Comparison of ENCODE assay signal across 13 cellular contexts in genomic region chr17:81865358-81865732, GRCh38. TPM values are rescaled to one million over a fixed set of nuclear protein-coding genes. Genes with fewer than 3 reads are reported as not detected.
DNase-seq lines count a peak whose midpoint lies in the region; ATAC-seq and TF ChIP-seq lines count a peak whose summit lies in the region.
"Had no signal": no experiment of that assay in that cellular context is flagged by ENCODE, and none has a peak within 500 bp of the region (broad histone marks: within the 10 kb centered on the region; RNA-seq: fewer than 3 reads in every experiment).

No MANE protein-coding gene starts in this region.

- H3K27me3 ChIP-seq in A673 (replicated peaks; ENCODE audit: insufficient read depth, low read depth, low read length, poor library complexity): no peaks in the 10 kb centered on the region
- no peaks in the 10 kb centered on the region for H3K27me3 ChIP-seq in CD4-positive, alpha-beta memory T cell (ENCODE audit: insufficient read depth, low read length)

- POLR2A ChIA-PET in A673 (lab: Charles Lee; ENCODE audit: low non-redundant PET): interaction anchor here (0.5 to 0.6 kb wide), 2 partner anchors 186 to 464 kb away, joined by 3 to 4 read pairs; no protein-coding TSS in a partner anchor
- POLR2A ChIA-PET in CD4-positive, alpha-beta memory T cell (lab: Charles Lee; ENCODE audit: partially characterized antibody): interaction anchor here (1.4 kb wide), 1 partner anchor 48 kb away, joined by 3 read pairs; no protein-coding TSS in a partner anchor

- no peak for ATAC-seq in GM21390 (IDR thresholded peaks at IDR 0.05; ENCODE audit: unreplicated experiment)
- ATAC-seq in GM18861 (IDR thresholded peaks at IDR 0.05; ENCODE audit: unreplicated experiment): no peak
- ATAC-seq: right cardiac atrium; stimulated activated memory B cell treated with anti-CD40 and anti-IgM and Interleukin-4, amounts not matched to agents 10 μg/mL and 1 μg/mL and 100 μg/mL, for 72 hours had no signal

- peaks cover 0 to 19% (median 0%) of the 10 kb centered on the region in 8 donors for H3K9me3 Mint-ChIP-seq in CD4-positive, alpha-beta memory T cell
- H3K9me3 Mint-ChIP-seq in mesothelial cell of epicardium: no peaks in the 10 kb centered on the region
- H3K9me3 Mint-ChIP-seq: stimulated activated memory B cell treated with anti-CD40 and anti-IgM and Interleukin-4, amounts not matched to agents 10 μg/mL and 1 μg/mL and 100 μg/mL, for 72 hours had no signal

- intact Hi-C loops in A673 (cut with micrococcal nuclease; ENCODE audit: unreplicated experiment): no loop called here
- intact Hi-C loops in CD4-positive, alpha-beta memory T cell (cut with micrococcal nuclease): loop anchor here (10.0 kb wide), 1 partner anchor 429 kb away; no protein-coding TSS in a partner anchor

- peaks cover 26% of the 10 kb centered on the region for H3K4me1 ChIP-seq in A673 (ENCODE audit: insufficient read depth, low read length, poor library complexity, severe bottlenecking)
- H3K4me1 ChIP-seq in CD4-positive, alpha-beta memory T cell (ENCODE audit: insufficient read depth, low read length): peaks cover 49% of the 10 kb centered on the region

- no peaks in the 10 kb centered on the region for H3K9me3 ChIP-seq in A673 (ENCODE audit: low read depth, low read length, poor library complexity, severe bottlenecking)
- no peaks in the 10 kb centered on the region for H3K9me3 ChIP-seq in CD4-positive, alpha-beta memory T cell (ENCODE audit: control insufficient read depth in 1 of 2, low read length in 2 of 2)

- no peak overlapping the region for H3K4me3 ChIP-seq in A673 (ENCODE audit: low read depth, low read length, poor library complexity, severe bottlenecking)
- no peak overlapping the region for H3K4me3 ChIP-seq in CD4-positive, alpha-beta memory T cell (ENCODE audit: low read length in 2 of 2)

- peak overlapping the region in 1 of 8 donors; percentile 5 for H3K4me3 Mint-ChIP-seq in CD4-positive, alpha-beta memory T cell
- no peak overlapping the region for H3K4me3 Mint-ChIP-seq in mesothelial cell of epicardium
- H3K4me3 Mint-ChIP-seq: stimulated activated memory B cell treated with anti-CD40 and anti-IgM and Interleukin-4, amounts not matched to agents 10 μg/mL and 1 μg/mL and 100 μg/mL, for 72 hours had no signal

- no peak for DNase-seq in A673 (ENCODE audit: low spot score)
- DNase-seq in CD4-positive, alpha-beta memory T cell: no peak
- no peak for DNase-seq in mesothelial cell of epicardium (ENCODE audit: low spot score in 2 of 2, unreplicated experiment in 2 of 2)
- DNase-seq in NCI-H1092 treated with DMSO at 0.1 percent for 48 hours (lab: John Stamatoyannopoulos, UW): no peak
- no peak for DNase-seq in substantia nigra (lab: John Stamatoyannopoulos, UW)
- DNase-seq: islet precursor cell; stimulated activated CD4-positive, alpha-beta T cell treated with anti-CD3 and anti-CD28 coated beads, Interleukin-4, amount 100 ng/mL, for 24 hours had no signal

- peaks cover 21 to 61% (median 40%) of the 10 kb centered on the region in 4 donors for H3K4me1 Mint-ChIP-seq in CD4-positive, alpha-beta memory T cell
- peaks cover 50% of the 10 kb centered on the region for H3K4me1 Mint-ChIP-seq in mesothelial cell of epicardium

- no TSS peak for BruUV-seq in A673 (replicated peaks; lab: Mats Ljungman, UMichigan)

- peak overlapping the region; percentile 42 for H3K27ac ChIP-seq in A673 (ENCODE audit: low read depth, low read length, poor library complexity, severe bottlenecking)
- H3K27ac ChIP-seq in CD4-positive, alpha-beta memory T cell (ENCODE audit: low read depth, low read length): no peak overlapping the region
- peak overlapping the region; percentile 100 for H3K27ac ChIP-seq in VCaP
- no peak overlapping the region for H3K27ac ChIP-seq in substantia nigra (ENCODE audit: low read depth, low read length, poor library complexity, severe bottlenecking)

- H3K27me3 Mint-ChIP-seq in CD4-positive, alpha-beta memory T cell: peaks cover 0 to 6% of the 10 kb centered on the region in 2 donors
- peaks cover 2% of the 10 kb centered on the region for H3K27me3 Mint-ChIP-seq in mesothelial cell of epicardium (ENCODE audit: low read depth)
- H3K27me3 Mint-ChIP-seq: stimulated activated memory B cell treated with anti-CD40 and anti-IgM and Interleukin-4, amounts not matched to agents 10 μg/mL and 1 μg/mL and 100 μg/mL, for 72 hours had no signal

- TF ChIP-seq CTCF in A673 (conservative IDR thresholded peaks at IDR 0.05; ENCODE audit: low read depth, low read length) (no peak), VCaP (conservative IDR thresholded peaks at IDR 0.05) (no peak), mesothelial cell of epicardium (IDR thresholded peaks at IDR 0.05; ENCODE audit: unreplicated experiment) (no peak)

- CTCF ChIA-PET in A673 (lab: Charles Lee): no interaction called here
- CTCF ChIA-PET in CD4-positive, alpha-beta memory T cell (lab: Charles Lee; ENCODE audit: partially characterized antibody): no interaction called here

- peaks cover 8 to 40% of the 10 kb centered on the region in 2 donors for H3K36me3 Mint-ChIP-seq in CD4-positive, alpha-beta memory T cell
- H3K36me3 Mint-ChIP-seq in mesothelial cell of epicardium: no peaks in the 10 kb centered on the region

- peak overlapping the region in 4 of 7 donors; percentile 35 to 99 (median 77) for H3K27ac Mint-ChIP-seq in CD4-positive, alpha-beta memory T cell
- H3K27ac Mint-ChIP-seq in mesothelial cell of epicardium: peak overlapping the region; percentile 43
- H3K27ac Mint-ChIP-seq: stimulated activated memory B cell treated with anti-CD40 and anti-IgM and Interleukin-4, amounts not matched to agents 10 μg/mL and 1 μg/mL and 100 μg/mL, for 72 hours had no signal

- H3K36me3 ChIP-seq in A673 (ENCODE audit: insufficient read depth, low read length, poor library complexity, severe bottlenecking): peaks cover 47% of the 10 kb centered on the region
- H3K36me3 ChIP-seq in CD4-positive, alpha-beta memory T cell (ENCODE audit: insufficient read depth, low read length): peaks cover 26% of the 10 kb centered on the region

RNA-seq across cellular contexts. Expression of gene P4HB, which starts 5.0 kb away (rescaled TPM):
- 491 and 503 TPM in 2 replicates for total RNA-seq in A673 (2021)
- total RNA-seq in CD4-positive, alpha-beta memory T cell: 100 to 1,000 TPM; 392 to 409 TPM
- 100 to 1,000 TPM; 272 to 339 TPM for polyA plus RNA-seq in CD4-positive, alpha-beta memory T cell
- total RNA-seq in mesothelial cell of epicardium: 405 to 433 TPM (median 421 TPM) in 3 replicates

RNA-seq across cellular contexts. Expression of gene ARHGDIA, which starts 5.8 kb away (rescaled TPM):
- total RNA-seq in A673 (2021) (568 and 667 TPM in 2 replicates), mesothelial cell of epicardium (258 to 275 TPM (median 268 TPM) in 3 replicates)
- 100 to 1,000 TPM; 380 to 382 TPM for total RNA-seq in CD4-positive, alpha-beta memory T cell
- polyA plus RNA-seq in CD4-positive, alpha-beta memory T cell: 100 to 1,000 TPM in 1 of 2 donors, 10 to 100 TPM in 1; 84.8 to 205 TPM

RNA-seq across cellular contexts. Expression of gene ALYREF, which starts 26.0 kb away (rescaled TPM):
- total RNA-seq in A673 (2021) (251 and 258 TPM in 2 replicates), mesothelial cell of epicardium (78.5 to 86.1 TPM (median 79.5 TPM) in 3 replicates)
- 10 to 100 TPM; 47.2 to 47.7 TPM for total RNA-seq in CD4-positive, alpha-beta memory T cell
- polyA plus RNA-seq in CD4-positive, alpha-beta memory T cell: 10 to 100 TPM; 23.3 to 50.8 TPM

RNA-seq across cellular contexts. Expression of gene ANAPC11, which starts 26.2 kb away (rescaled TPM):
- total RNA-seq in A673 (2021): 128 and 138 TPM in 2 replicates
- 10 to 100 TPM; 53.8 to 57.0 TPM for total RNA-seq in CD4-positive, alpha-beta memory T cell
- 100 to 1,000 TPM; 262 to 267 TPM for polyA plus RNA-seq in CD4-positive, alpha-beta memory T cell
- total RNA-seq in mesothelial cell of epicardium: 103 to 115 TPM (median 108 TPM) in 3 replicates

RNA-seq across cellular contexts. Expression of gene PPP1R27, which starts 30.5 kb away (rescaled TPM):
- not detected in 2 replicates for total RNA-seq in A673 (2021)
- total RNA-seq in CD4-positive, alpha-beta memory T cell: not detected
- polyA plus RNA-seq in CD4-positive, alpha-beta memory T cell: under 1 TPM in 1 of 2 donors, not detected in 1; 0.18 TPM
- 0.35 TPM in 1 of 3 replicates, not detected in the others for total RNA-seq in mesothelial cell of epicardium
- total RNA-seq: glomerular endothelial cell had no signal
- polyA plus RNA-seq: right cardiac atrium had no signal

Comparison
In these comparisons a context has a peak if more than half of its experiments do, and no peak if none do; other contexts are left out.
1. H3K27ac ChIP-seq: peak in A673 (single experiment) and VCaP (single experiment); none in CD4-positive, alpha-beta memory T cell (single experiment) and substantia nigra (single experiment).